In genomic region chr1:62088439-62088838, GRCh38 we compare ENCODE assay signal across 21 cellular contexts.
DNase-seq lines count a peak whose midpoint lies in the region; ATAC-seq, FAIRE-seq and TF ChIP-seq lines count a peak whose summit lies in the region.
"Had no signal": no experiment of that assay in that cellular context is flagged by ENCODE, and none has a peak within 500 bp of the region (broad histone marks: within the 10 kb centered on the region; RNA-seq: fewer than 3 reads in every experiment).

No MANE protein-coding gene starts in this region.

- H2BK5ac ChIP-seq in neuronal stem cell (ENCODE audit: low read length) (no peak overlapping the region), trophoblast cell (ENCODE audit: low read depth, low read length, poor library complexity) (no peak overlapping the region), mesenchymal stem cell (ENCODE audit: low read depth, low read length, poor library complexity, severe bottlenecking) (no peak overlapping the region)

- TF ChIP-seq RAD21 in HepG2 (CRISPR knock-in tag; IDR thresholded peaks at IDR 0.05), result no peak

- no peak overlapping the region for H3K4ac ChIP-seq in neuronal stem cell (ENCODE audit: low read length)
- H3K4ac ChIP-seq in trophoblast cell (ENCODE audit: low read depth, low read length), result no peak overlapping the region
- H3K4ac ChIP-seq in mesenchymal stem cell (ENCODE audit: low read depth in 1 of 2, low read length in 2 of 2), result no peak overlapping the region

- no peak overlapping the region for H2AK5ac ChIP-seq in neuronal stem cell (ENCODE audit: low read depth, low read length)
- H2AK5ac ChIP-seq in trophoblast cell (ENCODE audit: low read length), result no peak overlapping the region
- no peak overlapping the region for H2AK5ac ChIP-seq in mesenchymal stem cell (ENCODE audit: low read length, severe bottlenecking)

- in situ Hi-C loops in HepG2 (cut with HindIII; ENCODE audit: extremely low pct_ligation_motif_present, low pct_unique_long_range_greater_than_20kb), result no loop called here

- H2BK12ac ChIP-seq in neuronal stem cell (ENCODE audit: low read length) (no peak overlapping the region), trophoblast cell (ENCODE audit: low read length) (no peak overlapping the region), mesenchymal stem cell (ENCODE audit: low read length in 2 of 2) (no peak overlapping the region)

- ATAC-seq in HepG2 (peak; percentile 67; the same call in 2 of the 3 replicates), right lobe of liver (no peak), HG02840 (IDR thresholded peaks at IDR 0.05; ENCODE audit: low FRiP score, unreplicated experiment) (no peak)
- ATAC-seq: A549; CD8-positive, alpha-beta T cell had no signal

- no peak overlapping the region for H3K4me3 ChIP-seq in HepG2 (replicated peaks in 1 of 3; ENCODE audit: insufficient read depth in 1 of 3, low read depth in 2 of 3, low read length in 3 of 3)
- no peak overlapping the region for H3K4me3 ChIP-seq in right lobe of liver
- no peak overlapping the region for H3K4me3 ChIP-seq in neuronal stem cell (ENCODE audit: low read length in 2 of 2)
- no peak overlapping the region for H3K4me3 ChIP-seq in trophoblast cell (ENCODE audit: low read depth, low read length)
- no peak overlapping the region for H3K4me3 ChIP-seq in mesenchymal stem cell (ENCODE audit: insufficient read depth in 1 of 2, low read depth in 1 of 2, low read length in 2 of 2)
- H3K4me3 ChIP-seq: A549; BLaER1 treated with 17β-estradiol and CSF1 and Interleukin-3, amounts not matched to agents 10 nM and 100 nM had no signal

- H3K79me1 ChIP-seq in neuronal stem cell (ENCODE audit: low read depth, low read length) (no peaks in the 10 kb centered on the region), trophoblast cell (ENCODE audit: low read length) (peaks cover 2% of the 10 kb centered on the region), mesenchymal stem cell (replicated peaks; ENCODE audit: low read length, poor library complexity, severe bottlenecking) (no peaks in the 10 kb centered on the region)

- H3K9ac ChIP-seq in HepG2 (ENCODE audit: insufficient read depth, low read depth, low read length) (no peak overlapping the region), neuronal stem cell (ENCODE audit: low read depth, low read length, poor library complexity) (no peak overlapping the region), trophoblast cell (ENCODE audit: low read length) (no peak overlapping the region), mesenchymal stem cell (ENCODE audit: low read length) (no peak overlapping the region)
- H3K9ac ChIP-seq: BLaER1 treated with 17β-estradiol and CSF1 and Interleukin-3, amounts not matched to agents 10 nM and 100 nM had no signal

- H3K27me3 ChIP-seq in HepG2 (ENCODE audit: control insufficient read depth in 1 of 2, insufficient read depth in 2 of 2, low read length in 2 of 2) (no peaks in the 10 kb centered on the region), right lobe of liver (no peaks in the 10 kb centered on the region), neuronal stem cell (ENCODE audit: control insufficient read depth in 3 of 3, insufficient read depth in 3 of 3, low read depth in 1 of 3, low read length in 3 of 3) (no peaks in the 10 kb centered on the region), trophoblast cell (ENCODE audit: insufficient read depth, low read length) (no peaks in the 10 kb centered on the region), mesenchymal stem cell (ENCODE audit: control insufficient read depth in 1 of 2, insufficient read depth in 1 of 2, low read length in 2 of 2) (no peaks in the 10 kb centered on the region)
- H3K27me3 ChIP-seq: BLaER1 treated with 17β-estradiol and CSF1 and Interleukin-3, amounts not matched to agents 10 nM and 100 nM had no signal

- POLR2A ChIA-PET in HepG2 (lab: Yijun Ruan, JAX), result no interaction called here

- H3K27ac ChIP-seq in HepG2 (ENCODE audit: extremely low read length, insufficient read depth, low read length), result no peak overlapping the region
- H3K27ac ChIP-seq in right lobe of liver, result no peak overlapping the region
- H3K27ac ChIP-seq in neuronal stem cell (replicated peaks; ENCODE audit: low read length), result no peak overlapping the region
- peak overlapping the region; percentile 1 for H3K27ac ChIP-seq in trophoblast cell (ENCODE audit: low read depth, low read length)
- H3K27ac ChIP-seq in mesenchymal stem cell (ENCODE audit: low read length, poor library complexity, severe bottlenecking), result no peak overlapping the region
- H3K27ac ChIP-seq: 22Rv1; A549; BLaER1 treated with 17β-estradiol and CSF1 and Interleukin-3, amounts not matched to agents 10 nM and 100 nM; C4-2B had no signal

- TF ChIP-seq CTCF in HepG2 (CRISPR knock-in tag; IDR thresholded peaks at IDR 0.05), result no peak
- no peak for TF ChIP-seq CTCF in right lobe of liver (IDR thresholded peaks at IDR 0.05)

- no peak overlapping the region for H4K12ac ChIP-seq in trophoblast cell (ENCODE audit: low read depth, low read length)

- no peaks in the 10 kb centered on the region for H3K79me2 ChIP-seq in HepG2 (ENCODE audit: insufficient read depth, low read length)
- H3K79me2 ChIP-seq in trophoblast cell (ENCODE audit: control insufficient read depth, insufficient read depth, low read length, poor library complexity), result no peaks in the 10 kb centered on the region

- H3K36me3 ChIP-seq in HepG2 (replicated peaks in 1 of 2; ENCODE audit: control insufficient read depth in 1 of 2, insufficient read depth in 2 of 2, low read length in 2 of 2) (peaks cover 0 to 6% of the 10 kb centered on the region in 2 experiments; a peak in 1 of 5 replicates), right lobe of liver (peaks cover 0 to 13% (median 3%) of the 10 kb centered on the region in 4 donors), neuronal stem cell (replicated peaks in 1 of 2; ENCODE audit: control insufficient read depth in 2 of 2, insufficient read depth in 2 of 2, low read length in 2 of 2) (no peaks in the 10 kb centered on the region), trophoblast cell (ENCODE audit: control insufficient read depth in 1 of 2, insufficient read depth in 2 of 2, low read length in 2 of 2) (peaks cover 10 to 11% of the 10 kb centered on the region in 2 experiments), mesenchymal stem cell (ENCODE audit: control insufficient read depth in 1 of 2, insufficient read depth in 2 of 2, low read depth in 1 of 2, low read length in 2 of 2) (peaks cover 0 to 9% of the 10 kb centered on the region in 2 experiments)
- H3K36me3 ChIP-seq: BLaER1 treated with 17β-estradiol and CSF1 and Interleukin-3, amounts not matched to agents 10 nM and 100 nM had no signal

- intact Hi-C loops in HepG2 (cut with micrococcal nuclease; ENCODE audit: unreplicated experiment), result no loop called here
- intact Hi-C loops in right lobe of liver (cut with DNase I), result no loop called here

- peak; percentile 50 for DNase-seq in HepG2 (ENCODE audit: low spot score)
- DNase-seq in right lobe of liver, result no peak
- no peak for DNase-seq in neuronal stem cell (ENCODE audit: low spot score)
- no peak for DNase-seq in trophoblast cell
- DNase-seq in mesenchymal stem cell, result no peak
- DNase-seq: AML-193; Caco-2; Calu3; CD4-positive, alpha-beta T cell; CD8-positive, alpha-beta T cell; DMS79 treated with DMSO at 0.1 percent for 48 hours; GF-D8 had no signal

- H3K18ac ChIP-seq in neuronal stem cell (ENCODE audit: low read length) (no peak overlapping the region), trophoblast cell (ENCODE audit: low read length) (no peak overlapping the region), mesenchymal stem cell (ENCODE audit: low read depth in 1 of 2, low read length in 2 of 2) (no peak overlapping the region)

- H3K4me1 ChIP-seq in HepG2 (ENCODE audit: insufficient read depth, low read length) (0 out of 2 replicates have a peak, but pooled peaks cover 16% of the 10 kb centered on the region), right lobe of liver (peaks cover 0 to 21% (median 2%) of the 10 kb centered on the region in 4 donors), neuronal stem cell (ENCODE audit: control insufficient read depth in 2 of 2, insufficient read depth in 1 of 2, low read depth in 1 of 2, low read length in 2 of 2) (no peaks in the 10 kb centered on the region), trophoblast cell (ENCODE audit: control insufficient read depth in 1 of 2, insufficient read depth in 2 of 2, low read length in 2 of 2) (peaks cover 0 to 2% of the 10 kb centered on the region in 2 experiments), mesenchymal stem cell (ENCODE audit: control insufficient read depth, insufficient read depth, low read depth, low read length) (peaks cover 1% of the 10 kb centered on the region)
- H3K4me1 ChIP-seq: A549, Caco-2 had no signal

- TF ChIP-seq EP300 in HepG2 (IDR thresholded peaks at IDR 0.05; ENCODE audit: low read depth in 2 of 2, low read length in 2 of 2) (no peak), HepG2 (CRISPR knock-in tag; IDR thresholded peaks at IDR 0.05; ENCODE audit: borderline replicate concordance) (no peak)

- CTCF ChIA-PET in HepG2 (lab: Yijun Ruan, JAX; ENCODE audit: low intra/inter-chr PET ratio, low total read pairs), result no interaction called here

- no peak for TF ChIP-seq POLR2A in HepG2 (IDR thresholded peaks at IDR 0.05; ENCODE audit: insufficient read depth in 1 of 2, low read depth in 2 of 2, low read length in 2 of 2)
- TF ChIP-seq POLR2A in right lobe of liver (IDR thresholded peaks at IDR 0.05), result no peak

- no peak overlapping the region for H4K8ac ChIP-seq in neuronal stem cell (ENCODE audit: low read depth, low read length)
- H4K8ac ChIP-seq in trophoblast cell (ENCODE audit: low read depth, low read length), result no peak overlapping the region
- no peak overlapping the region for H4K8ac ChIP-seq in mesenchymal stem cell (ENCODE audit: low read length)

- H3K9me3 ChIP-seq in HepG2 (ENCODE audit: low read length) (no peaks in the 10 kb centered on the region), right lobe of liver (no peaks in the 10 kb centered on the region), neuronal stem cell (replicated peaks in 1 of 2; ENCODE audit: control insufficient read depth in 2 of 2, insufficient read depth in 1 of 2, low read depth in 1 of 2, low read length in 2 of 2) (no peaks in the 10 kb centered on the region), trophoblast cell (ENCODE audit: insufficient read depth, low read depth, low read length) (no peaks in the 10 kb centered on the region), mesenchymal stem cell (ENCODE audit: control insufficient read depth, low read length) (no peaks in the 10 kb centered on the region)
- H3K9me3 ChIP-seq: A549; BLaER1 treated with 17β-estradiol and CSF1 and Interleukin-3, amounts not matched to agents 10 nM and 100 nM; Caco-2 had no signal

- no TSS peak for BruUV-seq in HepG2 (replicated peaks; lab: Mats Ljungman, UMichigan)

- no peak overlapping the region for H2BK120ac ChIP-seq in neuronal stem cell (ENCODE audit: low read depth, low read length)
- H2BK120ac ChIP-seq in trophoblast cell (ENCODE audit: insufficient read depth, low read length, poor library complexity), result no peak overlapping the region
- H2BK120ac ChIP-seq in mesenchymal stem cell (ENCODE audit: low read depth, low read length), result no peak overlapping the region

- no peak overlapping the region for H4K91ac ChIP-seq in neuronal stem cell (ENCODE audit: low read depth, low read length, poor library complexity)
- no peak overlapping the region for H4K91ac ChIP-seq in trophoblast cell (ENCODE audit: low read depth, low read length)
- no peak overlapping the region for H4K91ac ChIP-seq in mesenchymal stem cell (ENCODE audit: low read length)

- H2AFZ ChIP-seq in HepG2 (ENCODE audit: low read length), result no peak overlapping the region
- no peak overlapping the region for H2AFZ ChIP-seq in neuronal stem cell (ENCODE audit: low read length)
- H2AFZ ChIP-seq in trophoblast cell (ENCODE audit: insufficient read depth, low read length, poor library complexity), result no peak overlapping the region
- no peak overlapping the region for H2AFZ ChIP-seq in mesenchymal stem cell (ENCODE audit: low read depth, low read length)

- H3K4me2 ChIP-seq in HepG2 (ENCODE audit: low read depth, low read length), result no peak overlapping the region
- no peak overlapping the region for H3K4me2 ChIP-seq in neuronal stem cell (ENCODE audit: insufficient read depth, low read length, poor library complexity, severe bottlenecking)
- H3K4me2 ChIP-seq in trophoblast cell (ENCODE audit: low read length), result no peak overlapping the region
- no peak overlapping the region for H3K4me2 ChIP-seq in mesenchymal stem cell (ENCODE audit: low read length, poor library complexity, severe bottlenecking)
- H3K4me2 ChIP-seq: A549; BLaER1 treated with 17β-estradiol and CSF1 and Interleukin-3, amounts not matched to agents 10 nM and 100 nM had no signal

- no peak for FAIRE-seq in HepG2 (lab: Jason Lieb, UNC)
- FAIRE-seq: A549, D721Med, G401.6, GM12891, GM19239 had no signal

- H3K14ac ChIP-seq in neuronal stem cell (ENCODE audit: low read length), result peak overlapping the region; percentile 56
- no peak overlapping the region for H3K14ac ChIP-seq in trophoblast cell (ENCODE audit: low read length)
- no peak overlapping the region for H3K14ac ChIP-seq in mesenchymal stem cell (ENCODE audit: low read length in 2 of 2)

- no peak overlapping the region for H2BK15ac ChIP-seq in neuronal stem cell (ENCODE audit: low read length)
- H2BK15ac ChIP-seq in mesenchymal stem cell (ENCODE audit: low read depth, poor library complexity, severe bottlenecking), result no peak overlapping the region

- no peaks in the 10 kb centered on the region for H4K20me1 ChIP-seq in HepG2 (ENCODE audit: insufficient read depth, low read length)
- H4K20me1 ChIP-seq: BLaER1 treated with 17β-estradiol and CSF1 and Interleukin-3, amounts not matched to agents 10 nM and 100 nM had no signal

- H3K23ac ChIP-seq in neuronal stem cell (ENCODE audit: low read depth, low read length, poor library complexity) (no peak overlapping the region), trophoblast cell (ENCODE audit: low read length) (no peak overlapping the region), mesenchymal stem cell (ENCODE audit: low read length in 2 of 2) (no peak overlapping the region)
